Comparison of ENCODE assay signal across 8 cellular contexts in genomic region chr7:102748605-102749322, GRCh38.
DNase-seq lines count a peak whose midpoint lies in the region; ATAC-seq and TF ChIP-seq lines count a peak whose summit lies in the region.
"Not testable (repeated sequence)": the region's sequence is repeated elsewhere in the genome, so short reads cannot be mapped to it uniquely, and the experiment has no call there.

Gene FAM185A (plus strand): TSS chr7:102748999. CDS start chr7:102749208, 209 bp downstream.

- ATAC-seq in GM19324 (IDR thresholded peaks at IDR 0.05; ENCODE audit: low FRiP score, unreplicated experiment) (peak; percentile 99), HG03460 (IDR thresholded peaks at IDR 0.05; ENCODE audit: unreplicated experiment) (peak; percentile 98)

- not testable (repeated sequence) for H4K20me1 ChIP-seq in BLaER1

- H3K9ac ChIP-seq in BLaER1 = peak within 1 kb of the TSS; percentile 73

- H3K4me3 ChIP-seq in BLaER1 (peak within 1 kb of the TSS; percentile 74), coronary artery (peak within 1 kb of the TSS; percentile 69)

- H3K36me3 ChIP-seq in BLaER1 = not testable (repeated sequence)

- H3K4me1 ChIP-seq in BLaER1 = peaks cover 15% of the 10 kb centered on the region

- DNase-seq in NCI-H524 treated with DMSO at 0.1 percent for 48 hours (lab: John Stamatoyannopoulos, UW) (peak; percentile 98), coronary artery (ENCODE audit: low spot score) (peak; percentile 100), kidney tubule cell (ENCODE audit: low spot score) (peak; percentile 100)
- DNase-seq in activated CD4-positive, alpha-beta T cell treated with anti-CD3 and anti-CD28 coated beads for 48 hours = peak; percentile 97
- DNase-seq in stimulated activated CD4-positive, alpha-beta T cell treated with anti-CD3 and anti-CD28 coated beads, Interleukin-1b, Interleukin-23, amount 100 ng/mL, for 1 hour (ENCODE audit: low read depth in 2 of 2) = peak; percentile 73 to 82

- TF ChIP-seq CTCF in coronary artery (IDR thresholded peaks at IDR 0.05) = not testable (repeated sequence)

- not testable (repeated sequence) for H3K27me3 ChIP-seq in BLaER1

- H3K9me3 ChIP-seq in BLaER1 = not testable (repeated sequence)

- H3K27ac ChIP-seq in BLaER1 (0 out of 2 replicates have a peak within 1 kb of the TSS, but pooled peaks have one; percentile 38), coronary artery (peak within 1 kb of the TSS; percentile 62 to 86)

- peak within 1 kb of the TSS; percentile 86 for H3K4me2 ChIP-seq in BLaER1

Comparison
In these comparisons a context has a peak if more than half of its experiments do, and no peak if none do; other contexts are left out.
1. Peak in every context shown above with its lines: DNase-seq, ATAC-seq, H3K4me3 ChIP-seq and H3K27ac ChIP-seq.